ENCODE assay signal across 3 cellular contexts in genomic region chr12:50564240-50564947, GRCh38.
TF ChIP-seq lines count a peak whose summit lies in the region.

No MANE protein-coding gene starts in this region.

TF ChIP-seq in K562, 482 proteins besides CTCF, POLR2A, EP300 and RAD21 (continued from another document):
- TF ChIP-seq MAFG (tag; conservative IDR thresholded peaks at IDR 0.05): peak; percentile 46; the same call in 1 of the 2 replicates
- TF ChIP-seq C11orf30 (IDR thresholded peaks at IDR 0.05; ENCODE audit: low read depth): peak; percentile 74
- TF ChIP-seq MED1 (CRISPR knock-in tag; IDR thresholded peaks at IDR 0.05; ENCODE audit: borderline replicate concordance): no peak
- TF ChIP-seq CEBPG (CRISPR knock-in tag; IDR thresholded peaks at IDR 0.05): peak; percentile 47; the same call in 1 of the 2 replicates
- TF ChIP-seq CEBPG (tag; conservative IDR thresholded peaks at IDR 0.05 in 1 of 2, IDR thresholded peaks at IDR 0.05 in 1 of 2): peak; percentile 80 to 90
- TF ChIP-seq ZNF316 (IDR thresholded peaks at IDR 0.05): peak; percentile 87
- 0 out of 2 replicates have a peak, but pooled peaks have one; percentile 8 for TF ChIP-seq SOX6 (IDR thresholded peaks at IDR 0.05)
- peak; percentile 83 for TF ChIP-seq CEBPB (tag; IDR thresholded peaks at IDR 0.05)
- TF ChIP-seq ZBTB49 (CRISPR knock-in tag; IDR thresholded peaks at IDR 0.05; ENCODE audit: borderline replicate concordance): no peak
- TF ChIP-seq L3MBTL2 (IDR thresholded peaks at IDR 0.05): no peak
- 0 out of 4 replicates have a peak, but pooled peaks of 1 of the 2 experiments have one; percentile 74 for TF ChIP-seq SRF (CRISPR knock-in tag; IDR thresholded peaks at IDR 0.05)
- TF ChIP-seq MEIS2 (IDR thresholded peaks at IDR 0.05; ENCODE audit: partially characterized antibody): no peak

TF ChIP-seq in liver, 16 proteins besides CTCF, POLR2A, EP300 and RAD21 (continued from another document):
- TF ChIP-seq RXRA (IDR thresholded peaks at IDR 0.05) (no peak), HNF4A (conservative IDR thresholded peaks at IDR 0.05) (no peak), TAF1 (conservative IDR thresholded peaks at IDR 0.05) (no peak), FOXA2 (IDR thresholded peaks at IDR 0.05) (no peak)

TF ChIP-seq in HEK293T, 16 proteins besides CTCF, POLR2A, EP300 and RAD21 (continued from another document):
- no peak for TF ChIP-seq HDGF (IDR thresholded peaks at IDR 0.05; ENCODE audit: borderline replicate concordance)
- no peak for TF ChIP-seq FOXM1 (IDR thresholded peaks at IDR 0.05; ENCODE audit: borderline replicate concordance)
- TF ChIP-seq ELF4 (IDR thresholded peaks at IDR 0.05): no peak
- no peak for TF ChIP-seq SP1 (IDR thresholded peaks at IDR 0.05)
- TF ChIP-seq LEF1 (IDR thresholded peaks at IDR 0.05; ENCODE audit: borderline replicate concordance): no peak
- TF ChIP-seq ARNT (IDR thresholded peaks at IDR 0.05): no peak
- no peak for TF ChIP-seq FOXA1 (IDR thresholded peaks at IDR 0.05)
- no peak for TF ChIP-seq CTBP1 (IDR thresholded peaks at IDR 0.05; ENCODE audit: borderline replicate concordance)
- TF ChIP-seq ZNF384 (IDR thresholded peaks at IDR 0.05): no peak
